In genomic region chr10:49303711-49304110, GRCh38 we compare ENCODE assay signal across 1 cellular context.
TF ChIP-seq lines count a peak whose summit lies in the region.

No MANE protein-coding gene starts in this region.

TF ChIP-seq in HEK293, 187 proteins besides CTCF, POLR2A, EP300 and RAD21 (continued from another document):
- TF ChIP-seq, protein P1, sequence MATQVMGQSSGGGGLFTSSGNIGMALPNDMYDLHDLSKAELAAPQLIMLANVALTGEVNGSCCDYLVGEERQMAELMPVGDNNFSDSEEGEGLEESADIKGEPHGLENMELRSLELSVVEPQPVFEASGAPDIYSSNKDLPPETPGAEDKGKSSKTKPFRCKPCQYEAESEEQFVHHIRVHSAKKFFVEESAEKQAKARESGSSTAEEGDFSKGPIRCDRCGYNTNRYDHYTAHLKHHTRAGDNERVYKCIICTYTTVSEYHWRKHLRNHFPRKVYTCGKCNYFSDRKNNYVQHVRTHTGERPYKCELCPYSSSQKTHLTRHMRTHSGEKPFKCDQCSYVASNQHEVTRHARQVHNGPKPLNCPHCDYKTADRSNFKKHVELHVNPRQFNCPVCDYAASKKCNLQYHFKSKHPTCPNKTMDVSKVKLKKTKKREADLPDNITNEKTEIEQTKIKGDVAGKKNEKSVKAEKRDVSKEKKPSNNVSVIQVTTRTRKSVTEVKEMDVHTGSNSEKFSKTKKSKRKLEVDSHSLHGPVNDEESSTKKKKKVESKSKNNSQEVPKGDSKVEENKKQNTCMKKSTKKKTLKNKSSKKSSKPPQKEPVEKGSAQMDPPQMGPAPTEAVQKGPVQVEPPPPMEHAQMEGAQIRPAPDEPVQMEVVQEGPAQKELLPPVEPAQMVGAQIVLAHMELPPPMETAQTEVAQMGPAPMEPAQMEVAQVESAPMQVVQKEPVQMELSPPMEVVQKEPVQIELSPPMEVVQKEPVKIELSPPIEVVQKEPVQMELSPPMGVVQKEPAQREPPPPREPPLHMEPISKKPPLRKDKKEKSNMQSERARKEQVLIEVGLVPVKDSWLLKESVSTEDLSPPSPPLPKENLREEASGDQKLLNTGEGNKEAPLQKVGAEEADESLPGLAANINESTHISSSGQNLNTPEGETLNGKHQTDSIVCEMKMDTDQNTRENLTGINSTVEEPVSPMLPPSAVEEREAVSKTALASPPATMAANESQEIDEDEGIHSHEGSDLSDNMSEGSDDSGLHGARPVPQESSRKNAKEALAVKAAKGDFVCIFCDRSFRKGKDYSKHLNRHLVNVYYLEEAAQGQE (tag by site-specific recombination; IDR thresholded peaks at IDR 0.05): peak; percentile 69; the same call in 1 of the 2 replicates
- TF ChIP-seq ZNF280C (tag by site-specific recombination; IDR thresholded peaks at IDR 0.05) (no peak), HOXD13 (CRISPR knock-in tag; IDR thresholded peaks at IDR 0.05; ENCODE audit: borderline replicate concordance) (no peak), ZNF174 (tag by site-specific recombination; IDR thresholded peaks at IDR 0.05) (no peak)
